17 cellular contexts compared by ENCODE assay signal in genomic region chr1:20342294-20343148, GRCh38. TPM values are rescaled to one million over a fixed set of nuclear protein-coding genes. Genes with fewer than 3 reads are reported as not detected.
DNase-seq lines count a peak whose midpoint lies in the region; ATAC-seq and TF ChIP-seq lines count a peak whose summit lies in the region.
"Had no signal": no experiment of that assay in that cellular context is flagged by ENCODE, and none has a peak within 500 bp of the region (broad histone marks: within the 10 kb centered on the region; RNA-seq: fewer than 3 reads in every experiment).

No MANE protein-coding gene starts in this region.

- peak; percentile 37 for DNase-seq in D341Med (ENCODE audit: low spot score)
- DNase-seq in coronary artery (ENCODE audit: low spot score) = no peak
- no peak for DNase-seq in naive thymus-derived CD8-positive, alpha-beta T cell
- DNase-seq in ureter (ENCODE audit: low spot score) = no peak
- DNase-seq in UCSD-AML1 (lab: John Stamatoyannopoulos, UW; ENCODE audit: unreplicated experiment) = no peak
- DNase-seq: activated CD8-positive, alpha-beta T cell treated with anti-CD3 and anti-CD28 coated beads, Interleukin-2, amount 10 ng/mL, durations not matched to agents 7 days and 5 days; DND-41; mesenchymal stem cell; NCI-H2107; SJCRH30; small intestine had no signal

- peaks cover 17% of the 10 kb centered on the region for H3K4me1 ChIP-seq in HUES6 (ENCODE audit: control insufficient read depth, insufficient read depth, low read length)
- H3K4me1 ChIP-seq: SJCRH30 had no signal

- H3K36me3 Mint-ChIP-seq in naive thymus-derived CD8-positive, alpha-beta T cell = peaks cover 2 to 8% (median 7%) of the 10 kb centered on the region in 3 donors
- H3K36me3 Mint-ChIP-seq: CD14-positive monocyte had no signal

- TF ChIP-seq CTCF in coronary artery (IDR thresholded peaks at IDR 0.05) = no peak

- peaks cover 0 to 9% (median 7%) of the 10 kb centered on the region in 4 donors for H3K4me1 Mint-ChIP-seq in naive thymus-derived CD8-positive, alpha-beta T cell
- H3K4me1 Mint-ChIP-seq: activated T-helper 17 cell treated with anti-CD3 and anti-CD28 coated beads, Interleukin-2, amount 50 U/mL, for 72 hours; CD14-positive monocyte had no signal

- H3K4me3 Mint-ChIP-seq in naive thymus-derived CD8-positive, alpha-beta T cell = peak overlapping the region in 6 of 10 donors; percentile 16 to 48 (median 34)
- H3K4me3 Mint-ChIP-seq: activated CD8-positive, alpha-beta T cell treated with anti-CD3 and anti-CD28 coated beads, Interleukin-2, amount 10 ng/mL, durations not matched to agents 7 days and 5 days; activated T-helper 17 cell treated with anti-CD3 and anti-CD28 coated beads, Interleukin-2, amount 50 U/mL, for 72 hours had no signal

- no peaks in the 10 kb centered on the region; the same call in 1 of the 2 replicates for H3K9me3 ChIP-seq in HUES6 (ENCODE audit: control insufficient read depth, insufficient read depth, low read depth, low read length)
- H3K9me3 ChIP-seq: SJCRH30 had no signal

- peaks cover 2 to 15% (median 9%) of the 10 kb centered on the region in 9 donors for H3K9me3 Mint-ChIP-seq in naive thymus-derived CD8-positive, alpha-beta T cell

- POLR2A ChIA-PET in naive thymus-derived CD8-positive, alpha-beta T cell (lab: Charles Lee) = interaction anchor here (0.5 kb wide), 1 partner anchor 514 kb away, joined by 3 read pairs; no protein-coding TSS in a partner anchor

- H3K4me3 ChIP-seq in HUES6 (ENCODE audit: low read depth, low read length) (peak overlapping the region; percentile 65), coronary artery (peak overlapping the region; percentile 56)
- H3K4me3 ChIP-seq: SJCRH30 had no signal

- peaks cover 17 to 58% (median 38%) of the 10 kb centered on the region in 5 donors for H3K27me3 Mint-ChIP-seq in naive thymus-derived CD8-positive, alpha-beta T cell

- no peaks in the 10 kb centered on the region for H3K36me3 ChIP-seq in HUES6 (ENCODE audit: control insufficient read depth, insufficient read depth, low read length)
- H3K36me3 ChIP-seq: SJCRH30 had no signal

- no peak for ATAC-seq in naive thymus-derived CD8-positive, alpha-beta T cell
- ATAC-seq in HG03196 (IDR thresholded peaks at IDR 0.05; ENCODE audit: unreplicated experiment) = no peak
- ATAC-seq: activated T-helper 17 cell treated with anti-CD3 and anti-CD28 coated beads, Interleukin-2, amount 50 U/mL, for 72 hours; stimulated activated naive CD8-positive, alpha-beta T cell treated with anti-CD3 and anti-CD28 coated beads, Interleukin-15, Interleukin-2, amounts not matched to agents 100 U/mL and 50 U/mL, for 24 hours had no signal

- no peak overlapping the region for H3K9ac ChIP-seq in HUES6 (ENCODE audit: low read length)

- H3K27me3 ChIP-seq in HUES6 (ENCODE audit: control insufficient read depth, insufficient read depth, low read length) = peaks cover 24% of the 10 kb centered on the region
- H3K27me3 ChIP-seq: SJCRH30 had no signal

- H3K27ac ChIP-seq in HUES6 (ENCODE audit: low read depth, low read length) (no peak overlapping the region), coronary artery (no peak overlapping the region)
- H3K27ac ChIP-seq: SJCRH30 had no signal

- H3K27ac Mint-ChIP-seq in naive thymus-derived CD8-positive, alpha-beta T cell = no peak overlapping the region
- H3K27ac Mint-ChIP-seq: activated CD8-positive, alpha-beta T cell treated with anti-CD3 and anti-CD28 coated beads, Interleukin-2, amount 10 ng/mL, durations not matched to agents 7 days and 5 days; activated T-helper 17 cell treated with anti-CD3 and anti-CD28 coated beads, Interleukin-2, amount 50 U/mL, for 72 hours; CD14-positive monocyte had no signal

RNA-seq across cellular contexts. Expression of gene VWA5B1, which starts 51.8 kb away (rescaled TPM):
- total RNA-seq in naive thymus-derived CD8-positive, alpha-beta T cell = not detected
- polyA plus RNA-seq in naive thymus-derived CD8-positive, alpha-beta T cell = under 1 TPM in 1 of 3 donors, not detected in 2; 0.06 TPM
- 41.9 TPM for total RNA-seq in ureter
- total RNA-seq: activated CD8-positive, alpha-beta T cell treated with anti-CD3 and anti-CD28 coated beads, Interleukin-2, amount 10 ng/mL, durations not matched to agents 7 days and 5 days; H4; SJCRH30 had no signal
- polyA plus RNA-seq: CD14-positive monocyte had no signal

Comparison
In these comparisons a context has a peak if more than half of its experiments do, and no peak if none do; other contexts are left out.
1. RNA of gene VWA5B1, which starts 51.8 kb away (total RNA-seq): 41.9 TPM in ureter (single experiment); not detected in naive thymus-derived CD8-positive, alpha-beta T cell; every median in the first group is over 10 times any median in the second.